ENCODE assay signal across 2 cellular contexts in the genomic region with DNA sequence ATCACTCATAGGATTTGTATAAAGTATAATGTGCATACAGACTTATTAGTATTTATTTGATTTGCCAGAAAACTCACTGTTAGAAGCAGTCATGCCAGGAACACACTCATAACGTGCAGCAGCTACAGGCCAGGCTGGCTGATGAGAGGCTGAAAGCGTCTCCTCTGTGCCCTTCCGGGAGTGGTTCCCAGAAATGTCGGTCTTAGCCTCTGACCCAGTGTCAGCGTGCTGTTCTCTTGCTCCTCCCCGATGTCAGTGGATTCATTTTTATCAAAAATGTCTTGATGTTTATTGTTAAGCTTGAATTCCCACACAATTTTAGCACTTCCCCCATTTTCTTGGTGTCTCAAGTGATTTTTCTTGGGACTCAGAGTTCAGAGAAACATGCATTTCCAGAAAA.
TF ChIP-seq lines count a peak whose summit lies in the region.

No MANE protein-coding gene starts in this region.

TF ChIP-seq in liver, 16 proteins besides CTCF, POLR2A, EP300 and RAD21:
- TF ChIP-seq NR2F2 (IDR thresholded peaks at IDR 0.05) (peak; percentile 64), GABPA (IDR thresholded peaks at IDR 0.05 in 1 of 2, conservative IDR thresholded peaks at IDR 0.05 in 1 of 2) (no peak), FOXA1 (IDR thresholded peaks at IDR 0.05) (no peak)
- TF ChIP-seq, protein P1, sequence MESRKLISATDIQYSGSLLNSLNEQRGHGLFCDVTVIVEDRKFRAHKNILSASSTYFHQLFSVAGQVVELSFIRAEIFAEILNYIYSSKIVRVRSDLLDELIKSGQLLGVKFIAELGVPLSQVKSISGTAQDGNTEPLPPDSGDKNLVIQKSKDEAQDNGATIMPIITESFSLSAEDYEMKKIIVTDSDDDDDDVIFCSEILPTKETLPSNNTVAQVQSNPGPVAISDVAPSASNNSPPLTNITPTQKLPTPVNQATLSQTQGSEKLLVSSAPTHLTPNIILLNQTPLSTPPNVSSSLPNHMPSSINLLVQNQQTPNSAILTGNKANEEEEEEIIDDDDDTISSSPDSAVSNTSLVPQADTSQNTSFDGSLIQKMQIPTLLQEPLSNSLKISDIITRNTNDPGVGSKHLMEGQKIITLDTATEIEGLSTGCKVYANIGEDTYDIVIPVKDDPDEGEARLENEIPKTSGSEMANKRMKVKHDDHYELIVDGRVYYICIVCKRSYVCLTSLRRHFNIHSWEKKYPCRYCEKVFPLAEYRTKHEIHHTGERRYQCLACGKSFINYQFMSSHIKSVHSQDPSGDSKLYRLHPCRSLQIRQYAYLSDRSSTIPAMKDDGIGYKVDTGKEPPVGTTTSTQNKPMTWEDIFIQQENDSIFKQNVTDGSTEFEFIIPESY (IDR thresholded peaks at IDR 0.05) = no peak

TF ChIP-seq in HepG2, 621 proteins besides CTCF, POLR2A, EP300 and RAD21:
- TF ChIP-seq, protein P2, sequence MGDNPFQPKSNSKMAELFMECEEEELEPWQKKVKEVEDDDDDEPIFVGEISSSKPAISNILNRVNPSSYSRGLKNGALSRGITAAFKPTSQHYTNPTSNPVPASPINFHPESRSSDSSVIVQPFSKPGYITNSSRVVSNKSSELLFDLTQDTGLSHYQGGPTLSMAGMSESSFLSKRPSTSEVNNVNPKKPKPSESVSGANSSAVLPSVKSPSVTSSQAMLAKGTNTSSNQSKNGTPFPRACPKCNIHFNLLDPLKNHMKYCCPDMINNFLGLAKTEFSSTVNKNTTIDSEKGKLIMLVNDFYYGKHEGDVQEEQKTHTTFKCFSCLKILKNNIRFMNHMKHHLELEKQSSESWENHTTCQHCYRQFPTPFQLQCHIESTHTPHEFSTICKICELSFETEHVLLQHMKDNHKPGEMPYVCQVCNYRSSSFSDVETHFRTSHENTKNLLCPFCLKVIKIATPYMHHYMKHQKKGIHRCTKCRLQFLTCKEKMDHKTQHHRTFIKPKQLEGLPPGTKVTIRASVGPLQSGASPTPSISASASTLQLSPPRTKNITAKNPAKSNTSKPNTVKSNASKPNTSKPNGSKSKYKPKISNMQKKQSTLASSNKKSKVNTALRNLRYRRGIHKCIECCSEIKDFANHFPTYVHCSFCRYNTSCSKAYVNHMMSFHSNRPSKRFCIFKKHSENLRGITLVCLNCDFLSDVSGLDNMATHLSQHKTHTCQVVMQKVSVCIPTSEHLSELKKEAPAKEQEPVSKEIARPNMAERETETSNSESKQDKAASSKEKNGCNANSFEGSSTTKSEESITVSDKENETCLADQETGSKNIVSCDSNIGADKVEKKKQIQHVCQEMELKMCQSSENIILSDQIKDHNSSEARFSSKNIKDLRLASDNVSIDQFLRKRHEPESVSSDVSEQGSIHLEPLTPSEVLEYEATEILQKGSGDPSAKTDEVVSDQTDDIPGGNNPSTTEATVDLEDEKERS (CRISPR knock-in tag; IDR thresholded peaks at IDR 0.05) = no peak
- TF ChIP-seq STAG1 (CRISPR knock-in tag; IDR thresholded peaks at IDR 0.05) (no peak), SPEN (CRISPR knock-in tag; IDR thresholded peaks at IDR 0.05; ENCODE audit: low read depth) (no peak), ZNF138 (CRISPR knock-in tag; IDR thresholded peaks at IDR 0.05; ENCODE audit: low read depth) (no peak), ZNF3 (CRISPR knock-in tag; IDR thresholded peaks at IDR 0.05) (no peak), CCAR2 (optimal IDR thresholded peaks at IDR 0.05; ENCODE audit: low read depth, low read length) (no peak), SMYD3 (CRISPR knock-in tag; IDR thresholded peaks at IDR 0.05) (no peak), ZSCAN30 (CRISPR knock-in tag; IDR thresholded peaks at IDR 0.05) (no peak), HES4 (CRISPR knock-in tag; IDR thresholded peaks at IDR 0.05; ENCODE audit: borderline replicate concordance) (no peak), ZSCAN29 (CRISPR knock-in tag; conservative IDR thresholded peaks at IDR 0.05) (no peak), FOXA3 (CRISPR knock-in tag; IDR thresholded peaks at IDR 0.05) (no peak)
- TF ChIP-seq, protein P3, sequence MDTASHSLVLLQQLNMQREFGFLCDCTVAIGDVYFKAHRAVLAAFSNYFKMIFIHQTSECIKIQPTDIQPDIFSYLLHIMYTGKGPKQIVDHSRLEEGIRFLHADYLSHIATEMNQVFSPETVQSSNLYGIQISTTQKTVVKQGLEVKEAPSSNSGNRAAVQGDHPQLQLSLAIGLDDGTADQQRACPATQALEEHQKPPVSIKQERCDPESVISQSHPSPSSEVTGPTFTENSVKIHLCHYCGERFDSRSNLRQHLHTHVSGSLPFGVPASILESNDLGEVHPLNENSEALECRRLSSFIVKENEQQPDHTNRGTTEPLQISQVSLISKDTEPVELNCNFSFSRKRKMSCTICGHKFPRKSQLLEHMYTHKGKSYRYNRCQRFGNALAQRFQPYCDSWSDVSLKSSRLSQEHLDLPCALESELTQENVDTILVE (CRISPR knock-in tag; IDR thresholded peaks at IDR 0.05) = no peak
- TF ChIP-seq, protein P4, sequence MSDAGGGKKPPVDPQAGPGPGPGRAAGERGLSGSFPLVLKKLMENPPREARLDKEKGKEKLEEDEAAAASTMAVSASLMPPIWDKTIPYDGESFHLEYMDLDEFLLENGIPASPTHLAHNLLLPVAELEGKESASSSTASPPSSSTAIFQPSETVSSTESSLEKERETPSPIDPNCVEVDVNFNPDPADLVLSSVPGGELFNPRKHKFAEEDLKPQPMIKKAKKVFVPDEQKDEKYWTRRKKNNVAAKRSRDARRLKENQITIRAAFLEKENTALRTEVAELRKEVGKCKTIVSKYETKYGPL (CRISPR knock-in tag; IDR thresholded peaks at IDR 0.05) = no peak
- TF ChIP-seq, protein P5, sequence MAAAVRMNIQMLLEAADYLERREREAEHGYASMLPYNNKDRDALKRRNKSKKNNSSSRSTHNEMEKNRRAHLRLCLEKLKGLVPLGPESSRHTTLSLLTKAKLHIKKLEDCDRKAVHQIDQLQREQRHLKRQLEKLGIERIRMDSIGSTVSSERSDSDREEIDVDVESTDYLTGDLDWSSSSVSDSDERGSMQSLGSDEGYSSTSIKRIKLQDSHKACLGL (CRISPR knock-in tag; IDR thresholded peaks at IDR 0.05) = no peak
- TF ChIP-seq, protein P6, sequence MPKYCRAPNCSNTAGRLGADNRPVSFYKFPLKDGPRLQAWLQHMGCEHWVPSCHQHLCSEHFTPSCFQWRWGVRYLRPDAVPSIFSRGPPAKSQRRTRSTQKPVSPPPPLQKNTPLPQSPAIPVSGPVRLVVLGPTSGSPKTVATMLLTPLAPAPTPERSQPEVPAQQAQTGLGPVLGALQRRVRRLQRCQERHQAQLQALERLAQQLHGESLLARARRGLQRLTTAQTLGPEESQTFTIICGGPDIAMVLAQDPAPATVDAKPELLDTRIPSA (CRISPR knock-in tag; IDR thresholded peaks at IDR 0.05; ENCODE audit: borderline replicate concordance) = no peak
